In genomic region chr10:71664585-71664984, GRCh38 we compare ENCODE assay signal across 22 cellular contexts. TPM values are rescaled to one million over a fixed set of nuclear protein-coding genes. Genes with fewer than 3 reads are reported as not detected.
DNase-seq lines count a peak whose midpoint lies in the region; ATAC-seq, FAIRE-seq and TF ChIP-seq lines count a peak whose summit lies in the region.
"Had no signal": no experiment of that assay in that cellular context is flagged by ENCODE, and none has a peak within 500 bp of the region (broad histone marks: within the 10 kb centered on the region; RNA-seq: fewer than 3 reads in every experiment).

No MANE protein-coding gene starts in this region.

- no peak overlapping the region for H3K4me3 Mint-ChIP-seq in activated CD4-positive, alpha-beta T cell treated with anti-CD3 and anti-CD28 coated beads, Interleukin-2, amount 10 ng/mL, durations not matched to agents 7 days and 5 days
- H3K4me3 Mint-ChIP-seq: B cell; CD4-positive, alpha-beta T cell; CD8-positive, alpha-beta T cell had no signal

- WGBS in K562 (ENCODE audit: insufficient coverage, low coverage, missing lambda C conversion rate): 60% methylated on average over 2 of the region's 2 CpGs
- WGBS in neuronal stem cell (ENCODE audit: extremely low coverage in 2 of 2, insufficient read length in 2 of 2, insufficient replicate concordance in 1 of 2), 2 donors: no CpG with 5 or more reads among the region's 2 CpGs

- H3K4me2 ChIP-seq in K562 (ENCODE audit: insufficient read depth, low read length) (no peak overlapping the region), neuronal stem cell (ENCODE audit: insufficient read depth, low read length, poor library complexity, severe bottlenecking) (no peak overlapping the region)
- H3K4me2 ChIP-seq: A549 had no signal

- no peak for TF ChIP-seq EP300 in K562 (IDR thresholded peaks at IDR 0.05; ENCODE audit: low read length)

- peak overlapping the region; percentile 69 for H2AK5ac ChIP-seq in neuronal stem cell (ENCODE audit: low read depth, low read length)

- TF ChIP-seq RAD21 in K562 (CRISPR knock-in tag; conservative IDR thresholded peaks at IDR 0.05 in 1 of 2, IDR thresholded peaks at IDR 0.05 in 1 of 2): no peak

- H3K27me3 Mint-ChIP-seq in activated CD4-positive, alpha-beta T cell treated with anti-CD3 and anti-CD28 coated beads, Interleukin-2, amount 10 ng/mL, durations not matched to agents 7 days and 5 days: peaks cover 3% of the 10 kb centered on the region
- H3K27me3 Mint-ChIP-seq: B cell; CD4-positive, alpha-beta T cell had no signal

- H3K36me3 Mint-ChIP-seq in activated CD4-positive, alpha-beta T cell treated with anti-CD3 and anti-CD28 coated beads, Interleukin-2, amount 10 ng/mL, durations not matched to agents 7 days and 5 days (ENCODE audit: low read depth): no peaks in the 10 kb centered on the region
- H3K36me3 Mint-ChIP-seq: CD8-positive, alpha-beta T cell had no signal

- H3K9me3 Mint-ChIP-seq in activated CD4-positive, alpha-beta T cell treated with anti-CD3 and anti-CD28 coated beads, Interleukin-2, amount 10 ng/mL, durations not matched to agents 7 days and 5 days: no peaks in the 10 kb centered on the region
- H3K9me3 Mint-ChIP-seq: CD4-positive, alpha-beta T cell; CD8-positive, alpha-beta T cell had no signal

- no peaks in the 10 kb centered on the region for H3K9me1 ChIP-seq in K562 (ENCODE audit: control insufficient read depth, insufficient read depth, low read length)

- H3K14ac ChIP-seq in neuronal stem cell (ENCODE audit: low read length): no peak overlapping the region

- peak overlapping the region; percentile 59 for H2BK15ac ChIP-seq in neuronal stem cell (ENCODE audit: low read length)

- CTCF ChIA-PET in activated CD4-positive, alpha-beta T cell treated with anti-CD3 and anti-CD28 coated beads, Interleukin-2, amount 10 ng/mL, durations not matched to agents 7 days and 5 days (lab: Charles Lee): interaction anchor here (0.7 to 1.0 kb wide), 2 partner anchors 87 to 227 kb away, joined by 3 read pairs; no protein-coding TSS in a partner anchor
- CTCF ChIA-PET in K562 (lab: Yijun Ruan, JAX; ENCODE audit: low intra/inter-chr PET ratio): no interaction called here

- H3K23ac ChIP-seq in neuronal stem cell (ENCODE audit: low read depth, low read length, poor library complexity): no peak overlapping the region

- no peak overlapping the region for H2BK120ac ChIP-seq in neuronal stem cell (ENCODE audit: low read depth, low read length)

- H3K4me3 ChIP-seq in K562 (no peak overlapping the region), neuronal stem cell (ENCODE audit: low read length in 2 of 2) (no peak overlapping the region)
- H3K4me3 ChIP-seq: A549; BLaER1 treated with 17β-estradiol and CSF1 and Interleukin-3, amounts not matched to agents 10 nM and 100 nM had no signal

- H3K4me1 Mint-ChIP-seq in activated CD4-positive, alpha-beta T cell treated with anti-CD3 and anti-CD28 coated beads, Interleukin-2, amount 10 ng/mL, durations not matched to agents 7 days and 5 days: peaks cover 13% of the 10 kb centered on the region

- H4K8ac ChIP-seq in neuronal stem cell (ENCODE audit: low read depth, low read length): no peak overlapping the region

- H3K4me1 ChIP-seq in K562 (replicated peaks in 1 of 2; ENCODE audit: control insufficient read depth in 2 of 2, insufficient read depth in 2 of 2, low read length in 2 of 2) (peaks cover 13 to 34% of the 10 kb centered on the region in 2 experiments), neuronal stem cell (ENCODE audit: control insufficient read depth in 2 of 2, insufficient read depth in 1 of 2, low read depth in 1 of 2, low read length in 2 of 2) (peaks cover 0 to 17% of the 10 kb centered on the region in 2 donors)
- H3K4me1 ChIP-seq: Caco-2 had no signal

- no peak overlapping the region for H3K4ac ChIP-seq in neuronal stem cell (ENCODE audit: low read length)

- H3K36me3 ChIP-seq in K562 (ENCODE audit: control insufficient read depth, insufficient read depth, low read length) (no peaks in the 10 kb centered on the region), neuronal stem cell (replicated peaks in 1 of 2; ENCODE audit: control insufficient read depth in 2 of 2, insufficient read depth in 2 of 2, low read length in 2 of 2) (no peaks in the 10 kb centered on the region)
- H3K36me3 ChIP-seq: BLaER1 treated with 17β-estradiol and CSF1 and Interleukin-3, amounts not matched to agents 10 nM and 100 nM had no signal

- H3K27ac ChIP-seq in K562 (ENCODE audit: extremely low read depth, low read depth, low read length) (no peak overlapping the region), neuronal stem cell (replicated peaks; ENCODE audit: low read length) (no peak overlapping the region)
- H3K27ac ChIP-seq: 22Rv1; A549; BLaER1 treated with 17β-estradiol and CSF1 and Interleukin-3, amounts not matched to agents 10 nM and 100 nM; C4-2B had no signal

- intact Hi-C loops in K562 (cut with micrococcal nuclease): no loop called here

- H2AFZ ChIP-seq in K562 (ENCODE audit: low read depth, low read length): no peak overlapping the region
- no peak overlapping the region for H2AFZ ChIP-seq in neuronal stem cell (ENCODE audit: low read length)

- no peak for DNase-seq in activated CD4-positive, alpha-beta T cell treated with anti-CD3 and anti-CD28 coated beads, Interleukin-2, amount 10 ng/mL, durations not matched to agents 7 days and 5 days
- DNase-seq in activated CD4-positive, alpha-beta T cell treated with anti-CD3 and anti-CD28 coated beads, Interleukin-2, amount 50 U/mL, for 1 hour: no peak
- no peak for DNase-seq in K562 (ENCODE audit: extremely low read depth in 1 of 4, low spot score in 3 of 4)
- DNase-seq in neuronal stem cell (ENCODE audit: low spot score): no peak
- no peak for DNase-seq in stimulated activated CD4-positive, alpha-beta T cell treated with anti-CD3 and anti-CD28 coated beads, Interleukin-2, amount 100 ng/mL, for 24 hours
- DNase-seq: AML-193, Caco-2, Calu3, DMS79 treated with DMSO at 0.1 percent for 48 hours, GF-D8 had no signal

- no peaks in the 10 kb centered on the region for H4K20me1 ChIP-seq in K562 (replicated peaks; ENCODE audit: control insufficient read depth, insufficient read depth, low read length)

- BruUV-seq in K562 (replicated peaks; lab: Mats Ljungman, UMichigan): no TSS peak

- no peak for FAIRE-seq in K562 (lab: Jason Lieb, UNC)
- FAIRE-seq: A549, D721Med, G401.6, GM12891 had no signal

- H3K9me3 ChIP-seq in K562 (replicated peaks; ENCODE audit: control insufficient read depth, insufficient read depth, low read depth, low read length): no peaks in the 10 kb centered on the region
- H3K9me3 ChIP-seq in neuronal stem cell (replicated peaks in 1 of 2; ENCODE audit: control insufficient read depth in 2 of 2, insufficient read depth in 1 of 2, low read depth in 1 of 2, low read length in 2 of 2): no peaks in the 10 kb centered on the region
- H3K9me3 ChIP-seq: A549, Caco-2 had no signal

- TF ChIP-seq POLR2A in K562 (conservative IDR thresholded peaks at IDR 0.05): no peak

- no peaks in the 10 kb centered on the region for H3K79me1 ChIP-seq in neuronal stem cell (ENCODE audit: low read depth, low read length)

- no peak overlapping the region for H2BK5ac ChIP-seq in neuronal stem cell (ENCODE audit: low read length)

- H3K27ac Mint-ChIP-seq in activated CD4-positive, alpha-beta T cell treated with anti-CD3 and anti-CD28 coated beads, Interleukin-2, amount 10 ng/mL, durations not matched to agents 7 days and 5 days: peak overlapping the region; percentile 33
- H3K27ac Mint-ChIP-seq: CD4-positive, alpha-beta T cell; CD8-positive, alpha-beta T cell had no signal

- ATAC-seq in K562: no peak
- no peak for ATAC-seq in GM18519 (IDR thresholded peaks at IDR 0.05; ENCODE audit: low FRiP score, unreplicated experiment)
- ATAC-seq: CD8-positive, alpha-beta T cell had no signal

- H3K27me3 ChIP-seq in K562 (ENCODE audit: control insufficient read depth in 2 of 2, insufficient read depth in 2 of 2, low read length in 2 of 2) (no peaks in the 10 kb centered on the region), neuronal stem cell (ENCODE audit: control insufficient read depth in 3 of 3, insufficient read depth in 3 of 3, low read depth in 1 of 3, low read length in 3 of 3) (peaks cover 0 to 39% (median 0%) of the 10 kb centered on the region in 3 experiments)

- in situ Hi-C loops in K562 (cut with MboI): no loop called here

- no peak overlapping the region for H3K9ac ChIP-seq in K562 (ENCODE audit: insufficient read depth in 1 of 2, low read depth in 2 of 2, low read length in 2 of 2)
- H3K9ac ChIP-seq in neuronal stem cell (ENCODE audit: low read depth, low read length, poor library complexity): no peak overlapping the region
- H3K9ac ChIP-seq: BLaER1 treated with 17β-estradiol and CSF1 and Interleukin-3, amounts not matched to agents 10 nM and 100 nM had no signal

- H3K18ac ChIP-seq in neuronal stem cell (ENCODE audit: low read length): peak overlapping the region; percentile 65

- no peaks in the 10 kb centered on the region for H3K79me2 ChIP-seq in K562 (ENCODE audit: control insufficient read depth, insufficient read depth, low read length)

- H2BK12ac ChIP-seq in neuronal stem cell (ENCODE audit: low read length): no peak overlapping the region

- no peak overlapping the region for H4K91ac ChIP-seq in neuronal stem cell (ENCODE audit: low read depth, low read length, poor library complexity)

- TF ChIP-seq CTCF in K562 (IDR thresholded peaks at IDR 0.05 in 2 of 3, conservative IDR thresholded peaks at IDR 0.05 in 1 of 3; ENCODE audit: insufficient read depth in 2 of 3, low read depth in 1 of 3, low read length in 3 of 3): no peak

- POLR2A ChIA-PET in activated CD4-positive, alpha-beta T cell treated with anti-CD3 and anti-CD28 coated beads, Interleukin-2, amount 10 ng/mL, durations not matched to agents 7 days and 5 days (lab: Charles Lee): no interaction called here
- POLR2A ChIA-PET in K562 (lab: Yijun Ruan, JAX): interaction anchor here (0.5 kb wide), 1 partner anchor 24 kb away, joined by 3 read pairs; no protein-coding TSS in a partner anchor

RNA-seq across cellular contexts. Expression of gene C10orf105, which starts 55.0 kb away (rescaled TPM):
- under 1 TPM; 0.52 to 0.71 TPM for total RNA-seq in activated CD4-positive, alpha-beta T cell treated with anti-CD3 and anti-CD28 coated beads, Interleukin-2, amount 10 ng/mL, durations not matched to agents 7 days and 5 days
- 0.09 TPM in 1 of 2 replicates, not detected in the other for total RNA-seq in K562 (2011; cell fraction: chromatin; rRNA removed; ENCODE audit: low replicate concordance)
- 0.17 TPM in 1 of 2 replicates, not detected in the other for total RNA-seq in K562 (2011; cell fraction: nucleolus; rRNA removed)
- total RNA-seq in K562 (2011; cell fraction: nucleoplasm; rRNA removed): not detected in 2 replicates
- total RNA-seq in K562 (2014; rRNA removed): not detected in 2 replicates
- 0.03 and 0.04 TPM in 2 replicates for total RNA-seq in K562 (2014; rRNA removed; fragmentation: Illumina TruSeq; extraction: Trizol)
- 0.15 and 0.25 TPM in 2 replicates for total RNA-seq in K562 (2015; rRNA removed; fragmentation: Illumina TruSeq; extraction: Trizol)
- 0.09 TPM in 2 replicates for total RNA-seq in K562 (2021)
- 0.04 TPM in 2 replicates for polyA plus RNA-seq in K562 (2011; rRNA removed)
- 0.01 and 0.12 TPM in 2 replicates for polyA plus RNA-seq in K562 (2011; cell fraction: cytosol; rRNA removed)
- 0.10 TPM in 1 of 2 replicates, not detected in the other for polyA plus RNA-seq in K562 (2011; cell fraction: nucleus; rRNA removed)
- polyA plus RNA-seq in K562 (2012): 0.40 and 0.58 TPM in 2 replicates
- polyA plus RNA-seq in K562 (2014; fragmentation: Illumina TruSeq; extraction: Trizol): 0.03 and 0.07 TPM in 2 replicates
- polyA plus RNA-seq in K562 (2014; fragmentation: Nextera tagmentation; extraction: Ambion mirVana): not detected
- 0.04 and 0.11 TPM in 2 replicates for polyA plus RNA-seq in K562 (2014; rRNA removed)
- 0.18 TPM in 1 of 2 replicates, not detected in the other for polyA minus RNA-seq in K562 (2011; rRNA and poly(A)+ RNA removed)
- 0.19 TPM in 1 of 2 replicates, not detected in the other for polyA minus RNA-seq in K562 (2011; cell fraction: cytosol; rRNA and poly(A)+ RNA removed)
- polyA minus RNA-seq in K562 (2011; cell fraction: nucleus; rRNA and poly(A)+ RNA removed): under 0.01 and 0.11 TPM in 2 replicates
- polyA plus RNA-seq in neuronal stem cell (2013, experiment 1 of 2): 1.4 TPM
- polyA plus RNA-seq in neuronal stem cell (2013, experiment 2 of 2): 1.3 TPM
- total RNA-seq: A172, B cell, Caco-2, Calu3 had no signal
- polyA plus RNA-seq: A549 had no signal
